In genomic region chr11:67397536-67397935, GRCh38 we compare ENCODE assay signal across 17 cellular contexts. TPM values are rescaled to one million over a fixed set of nuclear protein-coding genes. Genes with fewer than 3 reads are reported as not detected.
DNase-seq lines count a peak whose midpoint lies in the region; ATAC-seq, FAIRE-seq and TF ChIP-seq lines count a peak whose summit lies in the region.
"Had no signal": no experiment of that assay in that cellular context is flagged by ENCODE, and none has a peak within 500 bp of the region (broad histone marks: within the 10 kb centered on the region; RNA-seq: fewer than 3 reads in every experiment).

No MANE protein-coding gene starts in this region.

- H3K36me3 ChIP-seq in BE2C: peaks cover 47% of the 10 kb centered on the region
- H3K36me3 ChIP-seq in GM23338 (ENCODE audit: insufficient read depth): no peaks in the 10 kb centered on the region
- peaks cover 46 to 64% of the 10 kb centered on the region in 2 experiments for H3K36me3 ChIP-seq in mesenchymal stem cell (ENCODE audit: control insufficient read depth in 1 of 2, insufficient read depth in 2 of 2, low read depth in 1 of 2, low read length in 2 of 2)
- H3K36me3 ChIP-seq in pancreas: peaks cover 3 to 23% (median 4%) of the 10 kb centered on the region in 3 donors

- peak overlapping the region; percentile 3 for H4K8ac ChIP-seq in mesenchymal stem cell (ENCODE audit: low read length)

- H2BK12ac ChIP-seq in mesenchymal stem cell (ENCODE audit: low read length in 2 of 2): no peak overlapping the region

- no peak overlapping the region for H2AK5ac ChIP-seq in mesenchymal stem cell (ENCODE audit: low read length, severe bottlenecking)

- TF ChIP-seq CTCF in BE2C (IDR thresholded peaks at IDR 0.05; ENCODE audit: low read depth, low read length) (no peak), GM23338 (conservative IDR thresholded peaks at IDR 0.05; ENCODE audit: low read depth in 2 of 2) (no peak), pancreas (IDR thresholded peaks at IDR 0.05) (no peak)

- H3K27me3 Mint-ChIP-seq in GM23338 (ENCODE audit: insufficient read depth, low read depth, poor library complexity): peaks cover 14% of the 10 kb centered on the region
- no peaks in the 10 kb centered on the region for H3K27me3 Mint-ChIP-seq in activated CD4-positive, alpha-beta memory T cell treated with anti-CD3 and anti-CD28 coated beads for 36 hours
- H3K27me3 Mint-ChIP-seq: memory B cell; stimulated activated memory B cell treated with anti-CD40 and anti-IgM and Interleukin-4, amounts not matched to agents 10 μg/mL and 1 μg/mL and 100 μg/mL, for 72 hours had no signal

- H2BK15ac ChIP-seq in mesenchymal stem cell (ENCODE audit: low read depth, poor library complexity, severe bottlenecking): no peak overlapping the region

- H3K27ac ChIP-seq in GM23338 (ENCODE audit: low read depth) (no peak overlapping the region), mesenchymal stem cell (ENCODE audit: low read length, poor library complexity, severe bottlenecking) (no peak overlapping the region), pancreas (no peak overlapping the region)
- H3K27ac ChIP-seq: SJSA1 had no signal

- peaks cover 16% of the 10 kb centered on the region for H3K79me2 ChIP-seq in GM23338 (replicated peaks; ENCODE audit: insufficient read depth)

- peaks cover 33% of the 10 kb centered on the region for H3K4me1 Mint-ChIP-seq in GM23338
- peaks cover 54% of the 10 kb centered on the region for H3K4me1 Mint-ChIP-seq in activated CD4-positive, alpha-beta memory T cell treated with anti-CD3 and anti-CD28 coated beads for 36 hours (ENCODE audit: low read depth)

- no peaks in the 10 kb centered on the region for H3K9me3 ChIP-seq in BE2C
- H3K9me3 ChIP-seq in mesenchymal stem cell (ENCODE audit: control insufficient read depth, low read length): no peaks in the 10 kb centered on the region
- H3K9me3 ChIP-seq in pancreas: no peaks in the 10 kb centered on the region

- H3K27ac Mint-ChIP-seq in GM23338: peak overlapping the region; percentile 56; the same call in 1 of the 2 replicates
- H3K27ac Mint-ChIP-seq in activated CD4-positive, alpha-beta memory T cell treated with anti-CD3 and anti-CD28 coated beads for 36 hours: peak overlapping the region; percentile 69
- H3K27ac Mint-ChIP-seq: memory B cell had no signal

- intact Hi-C loops in activated CD4-positive, alpha-beta memory T cell treated with anti-CD3 and anti-CD28 coated beads for 36 hours (cut with micrococcal nuclease): no loop called here
- intact Hi-C loops in pancreas (cut with DNase I): no loop called here

- POLR2A ChIA-PET in activated CD4-positive, alpha-beta memory T cell treated with anti-CD3 and anti-CD28 coated beads for 36 hours (lab: Charles Lee): interaction anchor here (1.7 kb wide), 1 partner anchor 91 kb away, joined by 5 read pairs; no protein-coding TSS in a partner anchor

- peaks cover 47% of the 10 kb centered on the region for H3K36me3 Mint-ChIP-seq in GM23338 (ENCODE audit: low read depth)
- peaks cover 30% of the 10 kb centered on the region for H3K36me3 Mint-ChIP-seq in activated CD4-positive, alpha-beta memory T cell treated with anti-CD3 and anti-CD28 coated beads for 36 hours

- H3K18ac ChIP-seq in mesenchymal stem cell (ENCODE audit: low read depth in 1 of 2, low read length in 2 of 2): no peak overlapping the region

- H3K9ac ChIP-seq in mesenchymal stem cell (ENCODE audit: low read length): no peak overlapping the region

- H3K4me2 ChIP-seq in GM23338 (peak overlapping the region; percentile 72; the same call in 1 of the 2 replicates), mesenchymal stem cell (ENCODE audit: low read length, poor library complexity, severe bottlenecking) (no peak overlapping the region)

- no peaks in the 10 kb centered on the region for H3K9me2 ChIP-seq in GM23338 (ENCODE audit: insufficient read depth)

- DNase-seq in BE2C (peak; percentile 51), GM23338 (ENCODE audit: low spot score) (no peak), mesenchymal stem cell (no peak), NCI-H345 treated with DMSO at 0.1 percent for 48 hours (lab: John Stamatoyannopoulos, UW; ENCODE audit: unreplicated experiment) (no peak), NCI-H2107 treated with DMSO at 0.1 percent for 48 hours (lab: John Stamatoyannopoulos, UW; ENCODE audit: unreplicated experiment) (no peak), pancreas (no peak), NOMO-1 treated with dmso at 0.1 percent for 144 hours (lab: John Stamatoyannopoulos, UW; ENCODE audit: unreplicated experiment) (no peak)
- DNase-seq in activated CD4-positive, alpha-beta memory T cell treated with anti-CD3 and anti-CD28 coated beads for 36 hours: no peak
- DNase-seq: HCEC 1CT, KG1, NCI-H1417, NCI-H226, occipital lobe had no signal

- CTCF ChIA-PET in activated CD4-positive, alpha-beta memory T cell treated with anti-CD3 and anti-CD28 coated beads for 36 hours (lab: Charles Lee): interaction anchor here (1.1 kb wide), 1 partner anchor 15 kb away, joined by 3 read pairs; no protein-coding TSS in a partner anchor

- no peak for FAIRE-seq in pancreas (lab: Jason Lieb, UNC)
- FAIRE-seq: urothelium cell line had no signal

- 0 out of 2 replicates have a peak, but pooled peaks cover 4% of the 10 kb centered on the region for H3F3A ChIP-seq in GM23338 (replicated peaks; ENCODE audit: low read depth)

- no peaks in the 10 kb centered on the region for H3K27me3 ChIP-seq in BE2C
- H3K27me3 ChIP-seq in GM23338 (ENCODE audit: insufficient read depth): no peaks in the 10 kb centered on the region
- no peaks in the 10 kb centered on the region for H3K27me3 ChIP-seq in mesenchymal stem cell (ENCODE audit: control insufficient read depth in 1 of 2, insufficient read depth in 1 of 2, low read length in 2 of 2)
- H3K27me3 ChIP-seq in pancreas: no peaks in the 10 kb centered on the region
- H3K27me3 ChIP-seq: SJSA1 had no signal

- no peak overlapping the region for H3K14ac ChIP-seq in mesenchymal stem cell (ENCODE audit: low read length in 2 of 2)

- no peak overlapping the region for H2BK120ac ChIP-seq in mesenchymal stem cell (ENCODE audit: low read depth, low read length)

- no peak overlapping the region for H2BK5ac ChIP-seq in mesenchymal stem cell (ENCODE audit: low read depth, low read length, poor library complexity, severe bottlenecking)

- peaks cover 8% of the 10 kb centered on the region; the same call in 1 of the 2 replicates for H4K20me1 ChIP-seq in GM23338 (replicated peaks; ENCODE audit: insufficient read depth)

- H3K4me3 ChIP-seq in BE2C (ENCODE audit: low read depth, low read length) (no peak overlapping the region), GM23338 (no peak overlapping the region), mesenchymal stem cell (ENCODE audit: insufficient read depth in 1 of 2, low read depth in 1 of 2, low read length in 2 of 2) (no peak overlapping the region), pancreas (no peak overlapping the region)
- H3K4me3 ChIP-seq: SJSA1 had no signal

- H3K23ac ChIP-seq in mesenchymal stem cell (ENCODE audit: low read length in 2 of 2): peak overlapping the region in 1 of 2 experiments; percentile 32

- peaks cover 12% of the 10 kb centered on the region for H3K4me1 ChIP-seq in BE2C
- peaks cover 24% of the 10 kb centered on the region for H3K4me1 ChIP-seq in GM23338 (ENCODE audit: insufficient read depth)
- peaks cover 33% of the 10 kb centered on the region for H3K4me1 ChIP-seq in mesenchymal stem cell (ENCODE audit: control insufficient read depth, insufficient read depth, low read depth, low read length)
- peaks cover 4 to 14% (median 7%) of the 10 kb centered on the region in 3 donors for H3K4me1 ChIP-seq in pancreas

- no peak overlapping the region for H2AFZ ChIP-seq in GM23338
- no peak overlapping the region for H2AFZ ChIP-seq in mesenchymal stem cell (ENCODE audit: low read depth, low read length)

- H3K9me3 Mint-ChIP-seq in GM23338: no peaks in the 10 kb centered on the region
- no peaks in the 10 kb centered on the region for H3K9me3 Mint-ChIP-seq in activated CD4-positive, alpha-beta memory T cell treated with anti-CD3 and anti-CD28 coated beads for 36 hours
- H3K9me3 Mint-ChIP-seq: memory B cell; stimulated activated memory B cell treated with anti-CD40 and anti-IgM and Interleukin-4, amounts not matched to agents 10 μg/mL and 1 μg/mL and 100 μg/mL, for 72 hours had no signal

- no peak overlapping the region for H4K91ac ChIP-seq in mesenchymal stem cell (ENCODE audit: low read length)

- peaks cover 32% of the 10 kb centered on the region for H3K79me1 ChIP-seq in mesenchymal stem cell (replicated peaks; ENCODE audit: low read length, poor library complexity, severe bottlenecking)

- H3K4ac ChIP-seq in mesenchymal stem cell (ENCODE audit: low read depth in 1 of 2, low read length in 2 of 2): peak overlapping the region in 1 of 2 experiments; percentile 1

- WGBS in mesenchymal stem cell: 74% methylated on average over 6 of the region's 6 CpGs
- 60 to 67% methylated on average over 6 of the region's 6 CpGs for WGBS in pancreas, 2 donors

- ATAC-seq in GM23338 (no peak), pancreas (no peak)
- ATAC-seq: stimulated activated memory B cell treated with anti-CD40 and anti-IgM and Interleukin-4, amounts not matched to agents 10 μg/mL and 1 μg/mL and 100 μg/mL, for 72 hours had no signal

- no peak overlapping the region; the same call in 2 of the 3 replicates for H3K4me3 Mint-ChIP-seq in GM23338
- H3K4me3 Mint-ChIP-seq in activated CD4-positive, alpha-beta memory T cell treated with anti-CD3 and anti-CD28 coated beads for 36 hours: no peak overlapping the region
- H3K4me3 Mint-ChIP-seq: memory B cell; stimulated activated memory B cell treated with anti-CD40 and anti-IgM and Interleukin-4, amounts not matched to agents 10 μg/mL and 1 μg/mL and 100 μg/mL, for 72 hours had no signal

RNA-seq across cellular contexts. Expression of gene PPP1CA, which starts 4.1 kb away (rescaled TPM):
- 497 TPM for polyA plus RNA-seq in BE2C (2012; ENCODE audit: insufficient read depth, insufficient read length, low read depth)
- total RNA-seq in GM23338 (2014; rRNA removed; shearing (Covaris generic)): 227 and 237 TPM in 2 replicates
- polyA plus RNA-seq in GM23338 (2016; fragmentation: Nextera tagmentation; extraction: Ambion mirVana): 217 TPM in 2 replicates
- total RNA-seq in activated CD4-positive, alpha-beta memory T cell treated with anti-CD3 and anti-CD28 coated beads for 36 hours: 100 to 1,000 TPM; 261 to 267 TPM
- 157 TPM for polyA plus RNA-seq in mesenchymal stem cell (2013, experiment 1 of 2)
- 161 TPM for polyA plus RNA-seq in mesenchymal stem cell (2013, experiment 2 of 2)
- 10 to 100 TPM; 49.0 to 72.8 (median 62.9) TPM for total RNA-seq in pancreas
- polyA plus RNA-seq in pancreas: 10 to 100 TPM; 57.7 to 68.5 TPM

RNA-seq across cellular contexts. Expression of gene RAD9A, which starts 5.8 kb away (rescaled TPM):
- 26.6 TPM for polyA plus RNA-seq in BE2C (2012; ENCODE audit: insufficient read depth, insufficient read length, low read depth)
- total RNA-seq in GM23338 (2014; rRNA removed; shearing (Covaris generic)): 13.9 and 16.5 TPM in 2 replicates
- polyA plus RNA-seq in GM23338 (2016; fragmentation: Nextera tagmentation; extraction: Ambion mirVana) (17.0 and 18.9 TPM in 2 replicates), pancreas (10 to 100 TPM; 39.8 to 45.2 TPM)
- total RNA-seq in activated CD4-positive, alpha-beta memory T cell treated with anti-CD3 and anti-CD28 coated beads for 36 hours: 10 to 100 TPM; 31.0 to 39.1 TPM
- 8.5 TPM for polyA plus RNA-seq in mesenchymal stem cell (2013, experiment 1 of 2)
- 7.7 TPM for polyA plus RNA-seq in mesenchymal stem cell (2013, experiment 2 of 2)
- 10 to 100 TPM in 5 of 6 donors, 1 to 10 TPM in 1; 9.4 to 18.0 (median 12.8) TPM for total RNA-seq in pancreas

RNA-seq across cellular contexts. Expression of gene TBC1D10C, which starts 6.3 kb away (rescaled TPM):
- polyA plus RNA-seq in BE2C (2012; ENCODE audit: insufficient read depth, insufficient read length, low read depth): 0.45 TPM
- 0.31 and 0.35 TPM in 2 replicates for total RNA-seq in GM23338 (2014; rRNA removed; shearing (Covaris generic))
- polyA plus RNA-seq in GM23338 (2016; fragmentation: Nextera tagmentation; extraction: Ambion mirVana) (0.17 and 0.31 TPM in 2 replicates), pancreas (1 to 10 TPM; 1.5 to 2.5 TPM)
- total RNA-seq in activated CD4-positive, alpha-beta memory T cell treated with anti-CD3 and anti-CD28 coated beads for 36 hours: 100 to 1,000 TPM; 123 to 126 TPM
- not detected for polyA plus RNA-seq in mesenchymal stem cell (2013, experiment 1 of 2)
- not detected for polyA plus RNA-seq in mesenchymal stem cell (2013, experiment 2 of 2)
- 1 to 10 TPM in 4 of 6 donors, under 1 TPM in 2; 0.05 to 2.9 (median 1.1) TPM for total RNA-seq in pancreas
- total RNA-seq: SJSA1 had no signal

RNA-seq across cellular contexts. Expression of gene CARNS1, which starts 17.9 kb away (rescaled TPM):
- 0.66 TPM for polyA plus RNA-seq in BE2C (2012; ENCODE audit: insufficient read depth, insufficient read length, low read depth)
- 0.27 and 0.76 TPM in 2 replicates for total RNA-seq in GM23338 (2014; rRNA removed; shearing (Covaris generic))
- polyA plus RNA-seq in GM23338 (2016; fragmentation: Nextera tagmentation; extraction: Ambion mirVana): 0.52 and 0.63 TPM in 2 replicates
- total RNA-seq in activated CD4-positive, alpha-beta memory T cell treated with anti-CD3 and anti-CD28 coated beads for 36 hours: 1 to 10 TPM; 2.3 to 3.3 TPM
- polyA plus RNA-seq in mesenchymal stem cell (2013, experiment 1 of 2): 0.11 TPM
- 0.07 TPM for polyA plus RNA-seq in mesenchymal stem cell (2013, experiment 2 of 2)
- 1 to 10 TPM in 1 of 6 donors, under 1 TPM in 5; 0.39 to 1.1 (median 0.80) TPM for total RNA-seq in pancreas
- 1 to 10 TPM in 1 of 2 donors, under 1 TPM in 1; 0.89 to 2.2 TPM for polyA plus RNA-seq in pancreas
- total RNA-seq: SJSA1 had no signal

RNA-seq across cellular contexts. Expression of gene CLCF1, which starts 24.1 kb away (rescaled TPM):
- polyA plus RNA-seq in BE2C (2012; ENCODE audit: insufficient read depth, insufficient read length, low read depth): 0.59 TPM
- 0.19 TPM in 1 of 2 replicates, not detected in the other for total RNA-seq in GM23338 (2014; rRNA removed; shearing (Covaris generic))
- 0.17 and 0.32 TPM in 2 replicates for polyA plus RNA-seq in GM23338 (2016; fragmentation: Nextera tagmentation; extraction: Ambion mirVana)
- under 1 TPM; 0.39 to 0.45 TPM for total RNA-seq in activated CD4-positive, alpha-beta memory T cell treated with anti-CD3 and anti-CD28 coated beads for 36 hours
- polyA plus RNA-seq in mesenchymal stem cell (2013, experiment 1 of 2): 5.7 TPM
- 5.8 TPM for polyA plus RNA-seq in mesenchymal stem cell (2013, experiment 2 of 2)
- total RNA-seq in pancreas: 1 to 10 TPM; 1.3 to 5.0 (median 2.3) TPM
- 10 to 100 TPM in 1 of 2 donors, 1 to 10 TPM in 1; 9.4 to 11.2 TPM for polyA plus RNA-seq in pancreas
- total RNA-seq: occipital lobe had no signal

Comparison
In these comparisons a context has a peak if more than half of its experiments do, and no peak if none do; other contexts are left out.
1. RNA of gene TBC1D10C, which starts 6.3 kb away (total RNA-seq): 123 to 126 TPM in activated CD4-positive, alpha-beta memory T cell treated with anti-CD3 and anti-CD28 coated beads for 36 hours; 0.05 to 2.9 TPM in pancreas and 0.31 to 0.35 TPM in GM23338; every median in the first group is over 10 times any median in the second.